ENCODE assay signal across 24 cellular contexts in genomic region chr13:88895261-88895941, GRCh38.
A peak's percentile ranks its signal among the peaks of the same experiment; 100 is the strongest.
DNase-seq lines count a peak whose midpoint lies in the region; ATAC-seq and TF ChIP-seq lines count a peak whose summit lies in the region.
"Had no signal": no experiment of that assay in that cellular context is flagged by ENCODE, and none has a peak within 500 bp of the region (broad histone marks: within the 10 kb centered on the region; RNA-seq: fewer than 3 reads in every experiment).

No MANE protein-coding gene starts in this region.

- H4K8ac ChIP-seq in IMR-90 (ENCODE audit: low read depth in 2 of 2, low read length in 2 of 2): no peak overlapping the region

- H2BK120ac ChIP-seq in IMR-90 (ENCODE audit: low read depth, low read length): no peak overlapping the region

- TF ChIP-seq CTCF in IMR-90 (conservative IDR thresholded peaks at IDR 0.05; ENCODE audit: low read depth, low read length) (no peak), WERI-Rb-1 (IDR thresholded peaks at IDR 0.05; ENCODE audit: low read depth, low read length) (no peak)

- no peaks in the 10 kb centered on the region for H4K20me1 ChIP-seq in IMR-90 (ENCODE audit: insufficient read depth, low read length)

- H2BK5ac ChIP-seq in IMR-90 (ENCODE audit: low read depth, low read length, poor library complexity, severe bottlenecking): no peak overlapping the region

- H3K27me3 ChIP-seq in IMR-90 (ENCODE audit: control insufficient read depth, insufficient read depth, low read length): no peaks in the 10 kb centered on the region
- no peaks in the 10 kb centered on the region for H3K27me3 ChIP-seq in WERI-Rb-1 (ENCODE audit: insufficient read depth, low read depth, severe bottlenecking)
- H3K27me3 ChIP-seq: SJSA1 had no signal

- H3K36me3 Mint-ChIP-seq in stimulated activated memory B cell treated with anti-CD40 and anti-IgM and Interleukin-4, amounts not matched to agents 10 μg/mL and 1 μg/mL and 100 μg/mL, for 72 hours: no peaks in the 10 kb centered on the region

- H3K27ac ChIP-seq in IMR-90 (ENCODE audit: insufficient read depth, low read length) (no peak overlapping the region), WERI-Rb-1 (no peak overlapping the region)
- H3K27ac ChIP-seq: GM23248, RWPE1, SJSA1 had no signal

- H2AFZ ChIP-seq in IMR-90 (replicated peaks; ENCODE audit: low read length, poor library complexity): no peak overlapping the region
- H2AFZ ChIP-seq: GM23248 had no signal

- POLR2A ChIA-PET in IMR-90 (lab: Charles Lee; ENCODE audit: unreplicated experiment): no interaction called here

- H3K14ac ChIP-seq in IMR-90 (replicated peaks; ENCODE audit: low read depth, low read length): no peak overlapping the region

- H3K4me1 Mint-ChIP-seq in stimulated activated memory B cell treated with anti-CD40 and anti-IgM and Interleukin-4, amounts not matched to agents 10 μg/mL and 1 μg/mL and 100 μg/mL, for 72 hours: no peaks in the 10 kb centered on the region

- peaks cover 6% of the 10 kb centered on the region for H3K9me3 ChIP-seq in IMR-90 (ENCODE audit: control insufficient read depth, insufficient read depth, low read length)
- no peaks in the 10 kb centered on the region for H3K9me3 ChIP-seq in WERI-Rb-1 (ENCODE audit: severe bottlenecking)
- H3K9me3 ChIP-seq: SJSA1 had no signal

- H3K4me3 ChIP-seq in IMR-90 (ENCODE audit: insufficient read depth, low read depth, low read length): no peak overlapping the region
- H3K4me3 ChIP-seq in WERI-Rb-1 (ENCODE audit: low read depth, low read length): no peak overlapping the region
- H3K4me3 ChIP-seq: GM23248, SJSA1 had no signal

- no peak for TF ChIP-seq RAD21 in IMR-90 (IDR thresholded peaks at IDR 0.05; ENCODE audit: low read length)

- no peak overlapping the region for H3K23ac ChIP-seq in IMR-90 (ENCODE audit: low read depth, low read length)

- no peak overlapping the region for H3K18ac ChIP-seq in IMR-90 (ENCODE audit: low read depth, low read length)

- no peak overlapping the region for H3K4ac ChIP-seq in IMR-90 (ENCODE audit: low read depth, low read length)

- no TSS peak for BruUV-seq in IMR-90 (replicated peaks; lab: Mats Ljungman, UMichigan)

- peaks cover 2% of the 10 kb centered on the region for H3K9me3 Mint-ChIP-seq in stimulated activated memory B cell treated with anti-CD40 and anti-IgM and Interleukin-4, amounts not matched to agents 10 μg/mL and 1 μg/mL and 100 μg/mL, for 72 hours

- H2BK20ac ChIP-seq in IMR-90 (ENCODE audit: low read depth, low read length): no peak overlapping the region

- DNase-seq in CMK (ENCODE audit: low read depth) (peak; percentile 2), IMR-90 (no peak), WERI-Rb-1 (peak; percentile 24), GDM1 (lab: John Stamatoyannopoulos, UW) (no peak), HuH-7.5 (ENCODE audit: low spot score) (no peak)
- DNase-seq: ACHN, AML-193, Caco-2, DMS53, GM23248, Kasumi-1, MM.1S, NCI-H1105 treated with DMSO at 0.1 percent for 48 hours, NCI-H187, NCI-H446, NCI-H69, PC-3, SW 1271 had no signal

- no peak overlapping the region for H3K4me2 ChIP-seq in IMR-90 (ENCODE audit: low read depth, low read length)

- H3K56ac ChIP-seq in IMR-90 (ENCODE audit: extremely low read depth, insufficient read depth, low read length): no peak overlapping the region

- no CpG with 5 or more reads among the region's 6 CpGs for WGBS in IMR-90 (ENCODE audit: extremely low coverage in 2 of 2, insufficient read length in 1 of 2), 2 experiments

- H3K36me3 ChIP-seq in IMR-90 (ENCODE audit: control insufficient read depth, insufficient read depth, low read length) (no peaks in the 10 kb centered on the region), WERI-Rb-1 (no peaks in the 10 kb centered on the region)
- H3K36me3 ChIP-seq: SJSA1 had no signal

- TF ChIP-seq POLR2A in IMR-90 (IDR thresholded peaks at IDR 0.05; ENCODE audit: low read depth, low read length): no peak

- H3K79me1 ChIP-seq in IMR-90 (ENCODE audit: low read depth in 1 of 2, low read length in 2 of 2): no peaks in the 10 kb centered on the region

- peak overlapping the region; percentile 42 for H2AK9ac ChIP-seq in IMR-90 (replicated peaks; ENCODE audit: low read depth, low read length, poor library complexity)

- no peak overlapping the region for H4K5ac ChIP-seq in IMR-90 (ENCODE audit: low read depth, low read length)

- ATAC-seq in IMR-90 (ENCODE audit: low read depth): no peak
- ATAC-seq in stimulated activated memory B cell treated with anti-CD40 and anti-IgM and Interleukin-4, amounts not matched to agents 10 μg/mL and 1 μg/mL and 100 μg/mL, for 72 hours: peak; percentile 27
- no peak for ATAC-seq in HG02759 (IDR thresholded peaks at IDR 0.05; ENCODE audit: unreplicated experiment)
- ATAC-seq: HCT116, HepG2, PC-3 had no signal

- H3K4me1 ChIP-seq in IMR-90 (ENCODE audit: control insufficient read depth, insufficient read depth, low read length): no peaks in the 10 kb centered on the region
- H3K4me1 ChIP-seq: Caco-2, SJSA1 had no signal

- no peak overlapping the region for H4K91ac ChIP-seq in IMR-90 (ENCODE audit: insufficient read depth, low read depth, low read length)

- no peak overlapping the region for H3K9ac ChIP-seq in IMR-90 (ENCODE audit: low read depth, low read length)
- H3K9ac ChIP-seq: GM23248 had no signal

- H3K4me3 Mint-ChIP-seq in stimulated activated memory B cell treated with anti-CD40 and anti-IgM and Interleukin-4, amounts not matched to agents 10 μg/mL and 1 μg/mL and 100 μg/mL, for 72 hours: no peak overlapping the region

- no peaks in the 10 kb centered on the region for H3K9me1 ChIP-seq in IMR-90 (ENCODE audit: insufficient read depth, low read length)

- dilution Hi-C loops in IMR-90 (cut with HindIII; ENCODE audit: low sequenced_read_pairs, unreplicated experiment): no loop called here

- H2BK15ac ChIP-seq in IMR-90 (ENCODE audit: low read depth, low read length): no peak overlapping the region

- CTCF ChIA-PET in IMR-90 (lab: Yijun Ruan, JAX): no interaction called here

- intact Hi-C loops in IMR-90 (cut with micrococcal nuclease): no loop called here

- H3K27me3 Mint-ChIP-seq in stimulated activated memory B cell treated with anti-CD40 and anti-IgM and Interleukin-4, amounts not matched to agents 10 μg/mL and 1 μg/mL and 100 μg/mL, for 72 hours: no peaks in the 10 kb centered on the region

- in situ Hi-C loops in IMR-90 (cut with MboI; ENCODE audit: low sequenced_read_pairs): no loop called here

- H2AK5ac ChIP-seq in IMR-90 (ENCODE audit: low read depth, low read length): no peak overlapping the region

- H3K27ac Mint-ChIP-seq in stimulated activated memory B cell treated with anti-CD40 and anti-IgM and Interleukin-4, amounts not matched to agents 10 μg/mL and 1 μg/mL and 100 μg/mL, for 72 hours: no peak overlapping the region

TF ChIP-seq in IMR-90, 13 proteins besides CTCF, POLR2A, EP300 and RAD21:
- TF ChIP-seq, protein P1, sequence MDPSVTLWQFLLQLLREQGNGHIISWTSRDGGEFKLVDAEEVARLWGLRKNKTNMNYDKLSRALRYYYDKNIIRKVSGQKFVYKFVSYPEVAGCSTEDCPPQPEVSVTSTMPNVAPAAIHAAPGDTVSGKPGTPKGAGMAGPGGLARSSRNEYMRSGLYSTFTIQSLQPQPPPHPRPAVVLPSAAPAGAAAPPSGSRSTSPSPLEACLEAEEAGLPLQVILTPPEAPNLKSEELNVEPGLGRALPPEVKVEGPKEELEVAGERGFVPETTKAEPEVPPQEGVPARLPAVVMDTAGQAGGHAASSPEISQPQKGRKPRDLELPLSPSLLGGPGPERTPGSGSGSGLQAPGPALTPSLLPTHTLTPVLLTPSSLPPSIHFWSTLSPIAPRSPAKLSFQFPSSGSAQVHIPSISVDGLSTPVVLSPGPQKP (IDR thresholded peaks at IDR 0.05; ENCODE audit: borderline replicate concordance, low read depth, low read length): no peak
- TF ChIP-seq MAZ (IDR thresholded peaks at IDR 0.05; ENCODE audit: borderline replicate concordance, low read depth, low read length): no peak
- TF ChIP-seq MXI1 (IDR thresholded peaks at IDR 0.05; ENCODE audit: borderline replicate concordance, low read depth, low read length): no peak
- TF ChIP-seq FOS (IDR thresholded peaks at IDR 0.05; ENCODE audit: low read depth, low read length): no peak
- TF ChIP-seq, protein P2, sequence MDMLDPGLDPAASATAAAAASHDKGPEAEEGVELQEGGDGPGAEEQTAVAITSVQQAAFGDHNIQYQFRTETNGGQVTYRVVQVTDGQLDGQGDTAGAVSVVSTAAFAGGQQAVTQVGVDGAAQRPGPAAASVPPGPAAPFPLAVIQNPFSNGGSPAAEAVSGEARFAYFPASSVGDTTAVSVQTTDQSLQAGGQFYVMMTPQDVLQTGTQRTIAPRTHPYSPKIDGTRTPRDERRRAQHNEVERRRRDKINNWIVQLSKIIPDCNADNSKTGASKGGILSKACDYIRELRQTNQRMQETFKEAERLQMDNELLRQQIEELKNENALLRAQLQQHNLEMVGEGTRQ (IDR thresholded peaks at IDR 0.05; ENCODE audit: low read depth, low read length): no peak
- no peak for TF ChIP-seq NFE2L2 (IDR thresholded peaks at IDR 0.05; ENCODE audit: low read depth, low read length)
- no peak for TF ChIP-seq SMC3 (IDR thresholded peaks at IDR 0.05; ENCODE audit: low read depth, low read length)
- TF ChIP-seq BHLHE40 (IDR thresholded peaks at IDR 0.05; ENCODE audit: low read depth, low read length): no peak
- TF ChIP-seq CEBPB (IDR thresholded peaks at IDR 0.05; ENCODE audit: low read depth, low read length): no peak
- no peak for TF ChIP-seq CHD1 (IDR thresholded peaks at IDR 0.05; ENCODE audit: low read depth, low read length)
- TF ChIP-seq RFX5 (IDR thresholded peaks at IDR 0.05; ENCODE audit: low read depth, low read length): no peak
- TF ChIP-seq RCOR1 (IDR thresholded peaks at IDR 0.05; ENCODE audit: insufficient replicate concordance, low read length): no peak
- no peak for TF ChIP-seq MAFK (IDR thresholded peaks at IDR 0.05; ENCODE audit: low read depth, low read length)

Comparison
In these comparisons a context has a peak if more than half of its experiments do, and no peak if none do; other contexts are left out.
1. DNase-seq: peak in CMK (single experiment) and WERI-Rb-1 (single experiment); none in IMR-90 (single experiment), GDM1 (single experiment) and HuH-7.5 (single experiment).